In the genomic region with DNA sequence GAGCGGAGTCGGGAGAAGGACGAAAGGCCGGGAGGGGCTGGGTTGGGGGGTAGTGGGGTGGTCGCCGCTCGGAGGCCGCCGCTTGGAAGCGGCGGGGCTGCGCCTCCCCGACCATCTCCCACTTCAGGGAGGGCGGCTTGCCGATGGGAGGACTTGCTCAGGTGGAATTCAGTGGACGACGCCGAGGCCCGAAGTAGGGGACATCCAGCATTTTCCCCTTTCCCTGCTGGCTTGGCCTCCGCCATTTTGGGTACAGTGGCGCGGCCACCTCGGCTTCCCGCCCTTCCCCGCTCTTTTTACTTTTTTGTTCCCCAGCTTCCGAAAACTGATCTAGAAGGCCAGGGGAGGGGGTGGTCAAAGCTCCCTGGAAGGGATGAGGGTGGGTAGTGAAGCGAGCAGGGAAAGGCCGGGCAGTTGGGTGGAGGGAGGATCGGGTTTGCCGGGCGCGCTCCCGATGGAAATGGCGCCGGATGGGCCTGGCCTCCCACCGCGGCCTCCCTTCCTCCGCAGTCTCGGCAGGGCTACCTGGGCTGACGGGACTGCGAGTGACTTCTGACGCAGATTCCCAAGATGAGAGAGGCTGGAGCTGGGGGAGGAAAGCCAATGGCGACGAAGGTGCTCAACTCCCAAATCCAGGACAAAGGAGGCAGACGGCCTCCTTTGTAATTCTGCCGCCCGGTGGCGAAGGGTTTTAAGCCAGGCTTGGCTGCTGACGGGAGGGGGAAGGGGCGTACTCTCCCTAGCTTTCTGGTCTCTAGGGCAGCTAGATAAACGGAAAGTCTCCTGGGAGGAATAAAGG, we compare ENCODE assay signal across 1 cellular context.
TF ChIP-seq lines count a peak whose summit lies in the region.

PBLD (minus strand) TSS at position 670 of the 799 bp plus-strand sequence. CDS start 26,084 bp downstream, outside the sequence.

TF ChIP-seq in PFSK-1, 5 proteins besides CTCF, POLR2A, EP300 and RAD21 (continued from another document):
- TF ChIP-seq FOXP2 (optimal IDR thresholded peaks at IDR 0.05; ENCODE audit: borderline replicate concordance, extremely low read depth, extremely low read length, insufficient read depth), result peak; percentile 16
- TF ChIP-seq POLR2AphosphoS5 (IDR thresholded peaks at IDR 0.05; ENCODE audit: low read depth, low read length), result peak; percentile 68; the same call in 1 of the 2 replicates
- peak; percentile 76; the same call in 1 of the 2 replicates for TF ChIP-seq TAF1 (IDR thresholded peaks at IDR 0.05; ENCODE audit: borderline replicate concordance, insufficient read depth, low read length)
